In genomic region chr20:37890643-37891042, GRCh38 we compare ENCODE assay signal across 22 cellular contexts. TPM values are rescaled to one million over a fixed set of nuclear protein-coding genes. Genes with fewer than 3 reads are reported as not detected.
"Had no signal": no experiment of that assay in that cellular context is flagged by ENCODE, and none has a peak within 500 bp of the region (broad histone marks: within the 10 kb centered on the region; RNA-seq: fewer than 3 reads in every experiment).

No MANE protein-coding gene starts in this region.

- H3K36me3 ChIP-seq: brain microvascular endothelial cell, gastrocnemius medialis, pancreas, right lobe of liver, suprapubic skin, transverse colon, vagina had no signal

- H3K4me1 ChIP-seq: gastrocnemius medialis, pancreas, transverse colon, vagina had no signal

- H3K27me3 ChIP-seq: brain microvascular endothelial cell, pancreas, right lobe of liver, transverse colon, vagina had no signal

- H3K27ac ChIP-seq: brain microvascular endothelial cell, coronary artery, gastrocnemius medialis, pancreas, right lobe of liver, suprapubic skin, transverse colon, vagina had no signal

- DNase-seq: activated CD4-positive, alpha-beta T cell treated with anti-CD3 and anti-CD28 coated beads, Interleukin-2, amount 10 ng/mL, durations not matched to agents 7 days and 5 days; activated CD8-positive, alpha-beta memory T cell treated with anti-CD3 and anti-CD28 coated beads, Interleukin-2, amount 50 U/mL, for 4 hours; activated naive CD4-positive, alpha-beta T cell treated with anti-CD3 and anti-CD28 coated beads for 36 hours; activated naive CD8-positive, alpha-beta T cell treated with anti-CD3 and anti-CD28 coated beads, Interleukin-2, amount 50 U/mL, for 24 hours; activated T-cell treated with anti-CD3 and anti-CD28 coated beads, Interleukin-2, amount 50 U/mL, for 4 hours; anterior cingulate cortex; brain microvascular endothelial cell; gastrocnemius medialis; head of caudate nucleus; kidney; natural killer cell; pancreas; right lobe of liver; small intestine; stimulated activated CD4-positive, alpha-beta T cell treated with anti-CD3 and anti-CD28 coated beads, Interleukin-15, amount 100 ng/mL, for 24 hours; stimulated activated CD4-positive, alpha-beta T cell treated with anti-CD3 and anti-CD28 coated beads, Interleukin-2, amount 100 ng/mL, for 48 hours; transverse colon had no signal

- H3K9me3 ChIP-seq: gastrocnemius medialis, pancreas, right lobe of liver, suprapubic skin, transverse colon, vagina had no signal

- H3K4me3 ChIP-seq: coronary artery, gastrocnemius medialis, lung, pancreas, right lobe of liver, suprapubic skin, transverse colon, vagina had no signal

- FAIRE-seq: endometrium, kidney, pancreas, small intestine had no signal

RNA-seq across cellular contexts. Expression of gene VSTM2L, which starts 12.3 kb away (rescaled TPM):
- total RNA-seq: activated CD4-positive, alpha-beta T cell treated with anti-CD3 and anti-CD28 coated beads, Interleukin-2, amount 10 ng/mL, durations not matched to agents 7 days and 5 days; activated naive CD4-positive, alpha-beta T cell treated with anti-CD3 and anti-CD28 coated beads for 36 hours; vagina had no signal
